ENCODE assay signal across 8 cellular contexts in the genomic region with DNA sequence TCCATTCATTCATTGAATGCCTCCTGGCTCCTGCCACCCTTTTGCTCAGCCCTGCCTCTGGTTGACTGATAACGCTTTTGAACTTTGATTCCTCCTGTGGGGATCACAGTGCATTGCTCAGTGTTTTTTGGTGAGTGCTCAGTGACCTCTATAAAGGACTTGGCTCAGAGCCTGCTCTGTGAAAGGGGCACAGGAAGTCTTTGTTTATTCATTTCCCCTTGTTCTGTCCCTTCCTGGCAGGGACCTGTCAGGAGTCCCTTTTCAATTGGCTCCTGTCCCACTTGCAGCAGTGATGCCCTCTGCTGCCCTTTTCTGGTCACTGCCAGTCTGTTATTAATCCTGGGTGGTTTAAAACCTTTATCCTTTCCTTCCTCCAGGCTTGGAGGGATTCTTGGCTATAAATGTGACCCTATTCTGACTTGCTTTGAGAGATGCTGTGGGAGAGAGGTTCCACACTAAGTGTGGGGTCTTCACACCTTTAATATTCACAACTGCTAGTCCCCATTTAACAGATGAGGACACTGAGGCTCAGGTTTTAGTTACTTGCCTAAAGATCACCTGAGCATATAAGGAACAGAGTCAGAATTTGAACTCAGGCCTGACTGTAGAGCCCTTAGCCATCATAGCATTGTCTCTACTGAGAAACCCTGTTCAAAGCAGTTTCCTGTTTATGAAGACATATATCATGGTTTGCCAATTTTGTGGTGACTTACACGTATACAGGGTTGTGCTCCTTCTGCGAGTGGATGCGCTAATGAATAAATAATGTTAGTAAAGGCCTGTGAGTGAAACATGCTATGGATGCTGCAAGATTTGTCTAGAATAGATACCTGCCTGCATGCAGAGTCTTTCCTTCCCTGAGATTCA. TPM values are rescaled to one million over a fixed set of nuclear protein-coding genes. Genes with fewer than 3 reads are reported as not detected.
DNase-seq lines count a peak whose midpoint lies in the region; ATAC-seq and TF ChIP-seq lines count a peak whose summit lies in the region.

No MANE protein-coding gene starts in this region.

- intact Hi-C loops in OCI-LY7 (cut with micrococcal nuclease; ENCODE audit: unreplicated experiment), result loop anchor here (1.0 to 10.0 kb wide), 8 partner anchors 26 to 290 kb away; partner anchors contain the start of genes BRK1, CRELD1, EMC3 and FANCD2
- intact Hi-C loops in natural killer cell (cut with micrococcal nuclease), result loop anchor here (1.0 to 5.0 kb wide), 4 partner anchors 38 to 292 kb away; partner anchors contain the start of genes BRK1, CRELD1 and IRAK2

- no peaks in the 10 kb centered on the region for H3K9me3 Mint-ChIP-seq in activated T-cell treated with anti-CD3 and anti-CD28 coated beads, Interleukin-2, amount 50 U/mL, for 4 hours
- H3K9me3 Mint-ChIP-seq in natural killer cell, result no peaks in the 10 kb centered on the region

- H4K20me1 ChIP-seq in OCI-LY7 (ENCODE audit: insufficient read depth, low read length), result no peaks in the 10 kb centered on the region

- 0 out of 2 replicates have a peak, but pooled peaks cover 2% of the 10 kb centered on the region for H3K36me3 ChIP-seq in OCI-LY7 (ENCODE audit: insufficient read depth, low read length)

- no peaks in the 10 kb centered on the region for H3K27me3 Mint-ChIP-seq in activated T-cell treated with anti-CD3 and anti-CD28 coated beads, Interleukin-2, amount 50 U/mL, for 4 hours (ENCODE audit: low read depth)
- no peaks in the 10 kb centered on the region for H3K27me3 Mint-ChIP-seq in natural killer cell (ENCODE audit: low read depth in 2 of 2)

- TF ChIP-seq CTCF in OCI-LY7 (conservative IDR thresholded peaks at IDR 0.05; ENCODE audit: low read length) (peak; percentile 96), natural killer cell (IDR thresholded peaks at IDR 0.05) (peak; percentile 76)

- peak overlapping the region; percentile 74 to 92 for H3K27ac Mint-ChIP-seq in natural killer cell

- peak overlapping the region; percentile 1; the same call in 1 of the 2 replicates for H2AFZ ChIP-seq in OCI-LY7 (ENCODE audit: low read length)

- BruUV-seq in OCI-LY7 (replicated peaks; lab: Mats Ljungman, UMichigan), result no TSS peak

- H3K4me3 ChIP-seq in OCI-LY7 (ENCODE audit: low read depth, low read length, poor library complexity, severe bottlenecking), result no peak overlapping the region

- H3K4me2 ChIP-seq in OCI-LY7 (ENCODE audit: low read length), result peak overlapping the region; percentile 70

- CTCF ChIA-PET in OCI-LY7 (lab: Charles Lee; ENCODE audit: unreplicated experiment), result no interaction called here

- H3K27ac ChIP-seq in OCI-LY7 (ENCODE audit: low read depth, low read length, poor library complexity, severe bottlenecking) (peak overlapping the region; percentile 84), temporal lobe (ENCODE audit: low read depth, low read length) (peak overlapping the region; percentile 21)

- POLR2A ChIA-PET in OCI-LY7 (lab: Charles Lee), result interaction anchor here (0.6 to 1.5 kb wide), 2 partner anchors 16 to 23 kb away, joined by 10 to 11 read pairs; partner anchors contain the start of gene TATDN2

- no peaks in the 10 kb centered on the region for H3K9me2 ChIP-seq in OCI-LY7 (ENCODE audit: insufficient read depth, low read length)

- H3K79me2 ChIP-seq in OCI-LY7 (ENCODE audit: insufficient read depth, low read depth, low read length), result no peaks in the 10 kb centered on the region

- peaks cover 86% of the 10 kb centered on the region for H3K4me1 ChIP-seq in OCI-LY7 (ENCODE audit: insufficient read depth, low read length, poor library complexity, severe bottlenecking)

- DNase-seq in ACHN (peak; percentile 72), HT-29 (ENCODE audit: low spot score) (peak; percentile 84), OCI-LY7 (ENCODE audit: low spot score) (peak; percentile 88), fibroblast of gingiva (ENCODE audit: low read depth) (peak; percentile 74), natural killer cell (peak; percentile 50)
- peak; percentile 60 for DNase-seq in activated T-cell treated with anti-CD3 and anti-CD28 coated beads, Interleukin-2, amount 50 U/mL, for 4 hours

- ATAC-seq in GM18519 (IDR thresholded peaks at IDR 0.05; ENCODE audit: low FRiP score, unreplicated experiment) (peak; percentile 37), natural killer cell (peak; percentile 74 to 78 (median 77))
- ATAC-seq in activated T-cell treated with anti-CD3 and anti-CD28 coated beads, Interleukin-2, amount 50 U/mL, for 4 hours, result peak; percentile 56 to 59

- H3K4me3 Mint-ChIP-seq in activated T-cell treated with anti-CD3 and anti-CD28 coated beads, Interleukin-2, amount 50 U/mL, for 4 hours, result no peak overlapping the region
- H3K4me3 Mint-ChIP-seq in natural killer cell, result peak overlapping the region; percentile 74

- H3K9me3 ChIP-seq in OCI-LY7 (ENCODE audit: low read length), result no peaks in the 10 kb centered on the region

- in situ Hi-C loops in ACHN (cut with HindIII; ENCODE audit: low pct_ligation_motif_present, low pct_unique_long_range_greater_than_20kb, low sequenced_read_pairs), result no loop called here

- H3K4me1 Mint-ChIP-seq in activated T-cell treated with anti-CD3 and anti-CD28 coated beads, Interleukin-2, amount 50 U/mL, for 4 hours (ENCODE audit: low read depth), result peaks cover 69% of the 10 kb centered on the region
- H3K4me1 Mint-ChIP-seq in natural killer cell, result peaks cover 46 to 53% of the 10 kb centered on the region in 2 donors

- H3K36me3 Mint-ChIP-seq in activated T-cell treated with anti-CD3 and anti-CD28 coated beads, Interleukin-2, amount 50 U/mL, for 4 hours (ENCODE audit: insufficient read depth), result peaks cover 11% of the 10 kb centered on the region
- H3K36me3 Mint-ChIP-seq in natural killer cell, result peaks cover 5% of the 10 kb centered on the region

RNA-seq across cellular contexts. Expression of gene TATDN2, which starts 23.2 kb away (rescaled TPM):
- total RNA-seq in HT-29 (2014; rRNA removed; shearing (Covaris generic)), result 6.7 and 6.8 TPM in 2 replicates
- 22.0 and 22.9 TPM in 2 replicates for total RNA-seq in OCI-LY7 (2014; rRNA removed; shearing (Covaris generic))
- total RNA-seq in OCI-LY7 (2022) (57.5 and 63.4 TPM in 2 replicates), natural killer cell (10 to 100 TPM; 75.6 to 99.4 (median 88.4) TPM), temporal lobe (25.8 TPM)
- total RNA-seq in activated T-cell treated with anti-CD3 and anti-CD28 coated beads, Interleukin-2, amount 50 U/mL, for 4 hours, result 10 to 100 TPM; 66.5 to 70.2 (median 66.5) TPM
